18 cellular contexts compared by ENCODE assay signal in genomic region chr5:10838038-10838437, GRCh38.
DNase-seq lines count a peak whose midpoint lies in the region; ATAC-seq and TF ChIP-seq lines count a peak whose summit lies in the region.
"Had no signal": no experiment of that assay in that cellular context is flagged by ENCODE, and none has a peak within 500 bp of the region (broad histone marks: within the 10 kb centered on the region; RNA-seq: fewer than 3 reads in every experiment).

No MANE protein-coding gene starts in this region.

- in situ Hi-C loops in IMR-90 (cut with MboI; ENCODE audit: low sequenced_read_pairs): loop anchor here (10.0 kb wide), 1 partner anchor 133 kb away; no protein-coding TSS in a partner anchor

- H2AK9ac ChIP-seq in IMR-90 (replicated peaks; ENCODE audit: low read depth, low read length, poor library complexity): no peak overlapping the region

- H4K8ac ChIP-seq in IMR-90 (ENCODE audit: low read depth in 2 of 2, low read length in 2 of 2): peak overlapping the region in 1 of 2 experiments; percentile 27; a peak in 1 of 4 replicates

- POLR2A ChIA-PET in activated CD8-positive, alpha-beta T cell treated with anti-CD3 and anti-CD28 coated beads for 36 hours (lab: Charles Lee): interaction anchor here (0.7 kb wide), 1 partner anchor 11 kb away, joined by 3 read pairs; no protein-coding TSS in a partner anchor
- POLR2A ChIA-PET in activated CD8-positive, alpha-beta T cell treated with anti-CD3 and anti-CD28 coated beads, Interleukin-2, amount 10 ng/mL, durations not matched to agents 7 days and 5 days (lab: Charles Lee): no interaction called here
- POLR2A ChIA-PET in IMR-90 (lab: Charles Lee; ENCODE audit: unreplicated experiment): no interaction called here

- H3K14ac ChIP-seq in IMR-90 (replicated peaks; ENCODE audit: low read depth, low read length): peak overlapping the region; percentile 84

- H3K27me3 ChIP-seq in IMR-90 (ENCODE audit: control insufficient read depth, insufficient read depth, low read length): no peaks in the 10 kb centered on the region

- no peaks in the 10 kb centered on the region for H3K9me3 ChIP-seq in IMR-90 (ENCODE audit: control insufficient read depth, insufficient read depth, low read length)
- H3K9me3 ChIP-seq: lower lobe of right lung had no signal

- TF ChIP-seq RAD21 in IMR-90 (IDR thresholded peaks at IDR 0.05; ENCODE audit: low read length): no peak

- H3K27me3 Mint-ChIP-seq in activated CD8-positive, alpha-beta T cell treated with anti-CD3 and anti-CD28 coated beads for 36 hours: peaks cover 4% of the 10 kb centered on the region
- H3K27me3 Mint-ChIP-seq in activated CD8-positive, alpha-beta T cell treated with anti-CD3 and anti-CD28 coated beads, Interleukin-2, amount 10 ng/mL, durations not matched to agents 7 days and 5 days (ENCODE audit: low read depth): peaks cover 5% of the 10 kb centered on the region
- H3K27me3 Mint-ChIP-seq in stimulated activated memory B cell treated with anti-CD40 and anti-IgM and Interleukin-4, amounts not matched to agents 10 μg/mL and 1 μg/mL and 100 μg/mL, for 72 hours: peaks cover 19% of the 10 kb centered on the region
- H3K27me3 Mint-ChIP-seq: type B pancreatic cell had no signal

- peak; percentile 37 for DNase-seq in activated CD8-positive, alpha-beta T cell treated with anti-CD3 and anti-CD28 coated beads for 36 hours
- DNase-seq in activated CD8-positive, alpha-beta T cell treated with anti-CD3 and anti-CD28 coated beads, Interleukin-2, amount 10 ng/mL, durations not matched to agents 7 days and 5 days: no peak
- DNase-seq in IMR-90 (peak; percentile 47), HPDE6-E6E7 (ENCODE audit: extremely low spot score) (no peak), NCI-H2227 (lab: John Stamatoyannopoulos, UW; ENCODE audit: unreplicated experiment) (no peak)
- DNase-seq: activated T-cell treated with anti-CD3 and anti-CD28 coated beads, Interleukin-2, amount 50 U/mL, for 24 hours; CD4-positive, alpha-beta memory T cell; lower lobe of right lung; NCI-H2081 treated with DMSO at 0.1 percent for 48 hours; NCI-H774; stimulated activated CD4-positive, alpha-beta T cell treated with anti-CD3 and anti-CD28 coated beads, Interleukin-2, amount 100 ng/mL, for 24 hours had no signal

- no peak overlapping the region for H3K4me3 ChIP-seq in IMR-90 (ENCODE audit: insufficient read depth, low read depth, low read length)
- H3K4me3 ChIP-seq: lower lobe of right lung had no signal

- H2AFZ ChIP-seq in IMR-90 (replicated peaks; ENCODE audit: low read length, poor library complexity): peak overlapping the region; percentile 56

- H3K27ac ChIP-seq in IMR-90 (ENCODE audit: insufficient read depth, low read length): no peak overlapping the region
- H3K27ac ChIP-seq: KMS-11, lower lobe of right lung, RWPE1 had no signal

- no peaks in the 10 kb centered on the region for H4K20me1 ChIP-seq in IMR-90 (ENCODE audit: insufficient read depth, low read length)

- H2BK5ac ChIP-seq in IMR-90 (ENCODE audit: low read depth, low read length, poor library complexity, severe bottlenecking): peak overlapping the region; percentile 65

- TF ChIP-seq POLR2A in IMR-90 (IDR thresholded peaks at IDR 0.05; ENCODE audit: low read depth, low read length): no peak

- peak overlapping the region; percentile 91; the same call in 2 of the 3 replicates for H2BK15ac ChIP-seq in IMR-90 (ENCODE audit: low read depth, low read length)

- intact Hi-C loops in activated CD8-positive, alpha-beta T cell treated with anti-CD3 and anti-CD28 coated beads for 36 hours (cut with micrococcal nuclease): no loop called here
- intact Hi-C loops in IMR-90 (cut with micrococcal nuclease): no loop called here

- peaks cover 10% of the 10 kb centered on the region for H3K9me1 ChIP-seq in IMR-90 (ENCODE audit: insufficient read depth, low read length)

- peak overlapping the region; percentile 33; the same call in 1 of the 2 replicates for H3K18ac ChIP-seq in IMR-90 (ENCODE audit: low read depth, low read length)

- H3K9ac ChIP-seq in IMR-90 (ENCODE audit: low read depth, low read length): no peak overlapping the region
- H3K9ac ChIP-seq: KMS-11 had no signal

- no peak overlapping the region for H3K27ac Mint-ChIP-seq in activated CD8-positive, alpha-beta T cell treated with anti-CD3 and anti-CD28 coated beads for 36 hours
- no peak overlapping the region for H3K27ac Mint-ChIP-seq in activated CD8-positive, alpha-beta T cell treated with anti-CD3 and anti-CD28 coated beads, Interleukin-2, amount 10 ng/mL, durations not matched to agents 7 days and 5 days
- no peak overlapping the region for H3K27ac Mint-ChIP-seq in stimulated activated memory B cell treated with anti-CD40 and anti-IgM and Interleukin-4, amounts not matched to agents 10 μg/mL and 1 μg/mL and 100 μg/mL, for 72 hours
- H3K27ac Mint-ChIP-seq: activated T-cell treated with anti-CD3 and anti-CD28 coated beads, Interleukin-2, amount 50 U/mL, for 24 hours; CD4-positive, alpha-beta memory T cell; nephron; type B pancreatic cell had no signal

- H3K36me3 Mint-ChIP-seq in activated CD8-positive, alpha-beta T cell treated with anti-CD3 and anti-CD28 coated beads for 36 hours (ENCODE audit: low read depth): no peaks in the 10 kb centered on the region
- no peaks in the 10 kb centered on the region for H3K36me3 Mint-ChIP-seq in activated CD8-positive, alpha-beta T cell treated with anti-CD3 and anti-CD28 coated beads, Interleukin-2, amount 10 ng/mL, durations not matched to agents 7 days and 5 days (ENCODE audit: low read depth)
- no peaks in the 10 kb centered on the region for H3K36me3 Mint-ChIP-seq in stimulated activated memory B cell treated with anti-CD40 and anti-IgM and Interleukin-4, amounts not matched to agents 10 μg/mL and 1 μg/mL and 100 μg/mL, for 72 hours
- H3K36me3 Mint-ChIP-seq: CD4-positive, alpha-beta memory T cell; type B pancreatic cell had no signal

- peak overlapping the region; percentile 73 for H2BK120ac ChIP-seq in IMR-90 (ENCODE audit: low read depth, low read length)

- peak overlapping the region; percentile 75; the same call in 1 of the 2 replicates for H3K4ac ChIP-seq in IMR-90 (ENCODE audit: low read depth, low read length)

- H3K4me1 Mint-ChIP-seq in activated CD8-positive, alpha-beta T cell treated with anti-CD3 and anti-CD28 coated beads for 36 hours (ENCODE audit: low read depth): no peaks in the 10 kb centered on the region
- H3K4me1 Mint-ChIP-seq in activated CD8-positive, alpha-beta T cell treated with anti-CD3 and anti-CD28 coated beads, Interleukin-2, amount 10 ng/mL, durations not matched to agents 7 days and 5 days (ENCODE audit: low read depth): no peaks in the 10 kb centered on the region
- H3K4me1 Mint-ChIP-seq in stimulated activated memory B cell treated with anti-CD40 and anti-IgM and Interleukin-4, amounts not matched to agents 10 μg/mL and 1 μg/mL and 100 μg/mL, for 72 hours: no peaks in the 10 kb centered on the region
- H3K4me1 Mint-ChIP-seq: CD4-positive, alpha-beta memory T cell had no signal

- CTCF ChIA-PET in activated CD8-positive, alpha-beta T cell treated with anti-CD3 and anti-CD28 coated beads for 36 hours (lab: Charles Lee): no interaction called here
- CTCF ChIA-PET in activated CD8-positive, alpha-beta T cell treated with anti-CD3 and anti-CD28 coated beads, Interleukin-2, amount 10 ng/mL, durations not matched to agents 7 days and 5 days (lab: Charles Lee): no interaction called here
- CTCF ChIA-PET in IMR-90 (lab: Yijun Ruan, JAX): interaction anchor here (0.9 kb wide), 1 partner anchor 19 kb away, joined by 5 read pairs; no protein-coding TSS in a partner anchor

- peak overlapping the region; percentile 67; the same call in 1 of the 2 replicates for H2BK20ac ChIP-seq in IMR-90 (ENCODE audit: low read depth, low read length)

- H3K23ac ChIP-seq in IMR-90 (ENCODE audit: low read depth, low read length): peak overlapping the region; percentile 72; the same call in 1 of the 2 replicates

- no TSS peak for BruUV-seq in IMR-90 (replicated peaks; lab: Mats Ljungman, UMichigan)

- H2AK5ac ChIP-seq in IMR-90 (ENCODE audit: low read depth, low read length): peak overlapping the region; percentile 70

- no peak overlapping the region for H3K56ac ChIP-seq in IMR-90 (ENCODE audit: extremely low read depth, insufficient read depth, low read length)

- no peaks in the 10 kb centered on the region for H3K9me3 Mint-ChIP-seq in activated CD8-positive, alpha-beta T cell treated with anti-CD3 and anti-CD28 coated beads for 36 hours
- no peaks in the 10 kb centered on the region for H3K9me3 Mint-ChIP-seq in activated CD8-positive, alpha-beta T cell treated with anti-CD3 and anti-CD28 coated beads, Interleukin-2, amount 10 ng/mL, durations not matched to agents 7 days and 5 days (ENCODE audit: insufficient read depth)
- H3K9me3 Mint-ChIP-seq in stimulated activated memory B cell treated with anti-CD40 and anti-IgM and Interleukin-4, amounts not matched to agents 10 μg/mL and 1 μg/mL and 100 μg/mL, for 72 hours: no peaks in the 10 kb centered on the region
- H3K9me3 Mint-ChIP-seq: activated T-cell treated with anti-CD3 and anti-CD28 coated beads, Interleukin-2, amount 50 U/mL, for 24 hours; nephron had no signal

- no peaks in the 10 kb centered on the region for H3K36me3 ChIP-seq in IMR-90 (ENCODE audit: control insufficient read depth, insufficient read depth, low read length)
- H3K36me3 ChIP-seq: lower lobe of right lung had no signal

- dilution Hi-C loops in IMR-90 (cut with HindIII; ENCODE audit: low sequenced_read_pairs, unreplicated experiment): no loop called here

- no peak overlapping the region for H3K4me3 Mint-ChIP-seq in activated CD8-positive, alpha-beta T cell treated with anti-CD3 and anti-CD28 coated beads for 36 hours
- no peak overlapping the region for H3K4me3 Mint-ChIP-seq in activated CD8-positive, alpha-beta T cell treated with anti-CD3 and anti-CD28 coated beads, Interleukin-2, amount 10 ng/mL, durations not matched to agents 7 days and 5 days
- no peak overlapping the region for H3K4me3 Mint-ChIP-seq in stimulated activated memory B cell treated with anti-CD40 and anti-IgM and Interleukin-4, amounts not matched to agents 10 μg/mL and 1 μg/mL and 100 μg/mL, for 72 hours
- H3K4me3 Mint-ChIP-seq: activated T-cell treated with anti-CD3 and anti-CD28 coated beads, Interleukin-2, amount 50 U/mL, for 24 hours; CD4-positive, alpha-beta memory T cell; nephron; type B pancreatic cell had no signal

- H4K5ac ChIP-seq in IMR-90 (ENCODE audit: low read depth, low read length): peak overlapping the region; percentile 74; the same call in 1 of the 2 replicates

- TF ChIP-seq CTCF in activated CD8-positive, alpha-beta T cell treated with anti-CD3 and anti-CD28 coated beads for 36 hours (IDR thresholded peaks at IDR 0.05): no peak
- TF ChIP-seq CTCF in IMR-90 (conservative IDR thresholded peaks at IDR 0.05; ENCODE audit: low read depth, low read length): no peak

- peak overlapping the region; percentile 31 for H4K91ac ChIP-seq in IMR-90 (ENCODE audit: insufficient read depth, low read depth, low read length)

- no peak overlapping the region for H3K4me2 ChIP-seq in IMR-90 (ENCODE audit: low read depth, low read length)
- H3K4me2 ChIP-seq: KMS-11 had no signal

- ATAC-seq in activated CD8-positive, alpha-beta T cell treated with anti-CD3 and anti-CD28 coated beads for 36 hours: peak; percentile 67
- no peak for ATAC-seq in activated CD8-positive, alpha-beta T cell treated with anti-CD3 and anti-CD28 coated beads, Interleukin-2, amount 10 ng/mL, durations not matched to agents 7 days and 5 days
- ATAC-seq in HG02588 (IDR thresholded peaks at IDR 0.05; ENCODE audit: unreplicated experiment) (peak; percentile 92), IMR-90 (ENCODE audit: low read depth) (no peak), GM21390 (IDR thresholded peaks at IDR 0.05; ENCODE audit: unreplicated experiment) (no peak)
- ATAC-seq in stimulated activated memory B cell treated with anti-CD40 and anti-IgM and Interleukin-4, amounts not matched to agents 10 μg/mL and 1 μg/mL and 100 μg/mL, for 72 hours: peak; percentile 51
- ATAC-seq: lower lobe of right lung had no signal

- no peaks in the 10 kb centered on the region for H3K79me1 ChIP-seq in IMR-90 (ENCODE audit: low read depth in 1 of 2, low read length in 2 of 2)

- peaks cover 10% of the 10 kb centered on the region for H3K4me1 ChIP-seq in IMR-90 (ENCODE audit: control insufficient read depth, insufficient read depth, low read length)

- WGBS in IMR-90 (ENCODE audit: extremely low coverage in 2 of 2, insufficient read length in 1 of 2), 2 experiments: no CpG with 5 or more reads among the region's 5 CpGs

Comparison
In these comparisons a context has a peak if more than half of its experiments do, and no peak if none do; other contexts are left out.
1. ATAC-seq: peak in activated CD8-positive, alpha-beta T cell treated with anti-CD3 and anti-CD28 coated beads for 36 hours (single experiment), HG02588 (single experiment) and stimulated activated memory B cell treated with anti-CD40 and anti-IgM and Interleukin-4, amounts not matched to agents 10 μg/mL and 1 μg/mL and 100 μg/mL, for 72 hours (single experiment); none in activated CD8-positive, alpha-beta T cell treated with anti-CD3 and anti-CD28 coated beads, Interleukin-2, amount 10 ng/mL, durations not matched to agents 7 days and 5 days (single experiment), IMR-90 (single experiment) and GM21390 (single experiment).
2. DNase-seq: peak in activated CD8-positive, alpha-beta T cell treated with anti-CD3 and anti-CD28 coated beads for 36 hours (single experiment) and IMR-90 (single experiment); none in activated CD8-positive, alpha-beta T cell treated with anti-CD3 and anti-CD28 coated beads, Interleukin-2, amount 10 ng/mL, durations not matched to agents 7 days and 5 days (single experiment), HPDE6-E6E7 (single experiment) and NCI-H2227 (single experiment).